ENCODE assay signal across 1 cellular context in the genomic region with DNA sequence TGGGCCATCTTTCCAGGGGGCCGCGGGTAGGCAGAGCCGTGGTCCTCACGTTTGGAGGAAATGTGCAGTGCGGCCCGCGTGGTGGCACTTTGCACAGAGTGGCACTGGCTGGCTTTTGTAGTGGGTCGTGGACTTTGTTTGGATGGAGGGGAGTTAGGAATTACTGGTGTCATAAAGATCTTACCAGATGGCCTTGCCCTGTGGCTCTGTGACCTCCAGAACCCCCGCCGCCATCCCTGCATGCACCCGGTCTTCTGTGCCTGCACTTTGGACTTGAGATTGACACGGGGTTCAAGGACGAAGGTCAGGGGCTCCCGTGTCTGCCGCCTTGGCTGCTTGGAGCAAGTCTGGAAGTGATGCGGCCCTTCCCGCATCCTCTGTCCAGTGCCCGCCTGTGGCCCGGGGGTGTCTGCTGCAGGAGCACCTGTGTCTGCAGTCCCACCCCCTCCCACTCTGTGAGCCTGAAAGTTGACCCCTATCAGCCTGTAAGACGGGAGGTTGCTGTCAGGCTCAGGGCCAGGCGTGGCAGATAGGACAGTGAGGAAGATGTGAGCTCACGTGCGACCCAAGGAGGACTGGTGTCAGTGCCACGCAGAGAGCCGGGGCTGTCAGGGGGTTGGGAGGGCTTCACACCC.
TF ChIP-seq lines count a peak whose summit lies in the region.

No MANE protein-coding gene starts in this region.

TF ChIP-seq in IMR-90, 13 proteins besides CTCF, POLR2A, EP300 and RAD21:
- no peak for TF ChIP-seq CHD1 (IDR thresholded peaks at IDR 0.05; ENCODE audit: low read depth, low read length)
